Comparison of ENCODE assay signal across 1 cellular context in the genomic region with DNA sequence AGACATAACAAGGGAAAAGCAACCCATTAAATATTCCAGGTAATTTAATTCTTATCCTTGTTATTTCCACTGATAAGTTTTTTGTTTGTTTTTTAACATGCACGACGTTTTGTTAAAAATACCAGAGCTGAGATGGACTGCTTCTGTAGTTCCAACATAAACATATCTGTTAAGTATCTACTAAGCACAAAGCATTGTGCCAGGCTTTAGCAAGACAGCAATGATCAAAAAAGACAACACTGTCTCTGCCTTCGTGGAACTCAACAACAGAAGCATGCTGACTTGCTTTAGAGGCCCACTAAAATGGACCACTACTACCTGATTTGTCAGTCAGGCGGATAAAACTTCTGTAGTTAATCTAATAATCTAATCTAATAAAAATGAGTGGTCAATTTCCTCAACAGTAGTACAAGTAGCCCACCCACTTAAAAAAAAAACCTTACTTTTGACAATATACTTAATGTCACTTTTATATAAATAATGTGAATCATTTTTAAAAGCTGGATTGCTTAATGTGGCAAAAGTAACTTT.
TF ChIP-seq lines count a peak whose summit lies in the region.

No MANE protein-coding gene starts in this region.

TF ChIP-seq in K562, 482 proteins besides CTCF, POLR2A, EP300 and RAD21 (continued from another document):
- TF ChIP-seq, protein P1, sequence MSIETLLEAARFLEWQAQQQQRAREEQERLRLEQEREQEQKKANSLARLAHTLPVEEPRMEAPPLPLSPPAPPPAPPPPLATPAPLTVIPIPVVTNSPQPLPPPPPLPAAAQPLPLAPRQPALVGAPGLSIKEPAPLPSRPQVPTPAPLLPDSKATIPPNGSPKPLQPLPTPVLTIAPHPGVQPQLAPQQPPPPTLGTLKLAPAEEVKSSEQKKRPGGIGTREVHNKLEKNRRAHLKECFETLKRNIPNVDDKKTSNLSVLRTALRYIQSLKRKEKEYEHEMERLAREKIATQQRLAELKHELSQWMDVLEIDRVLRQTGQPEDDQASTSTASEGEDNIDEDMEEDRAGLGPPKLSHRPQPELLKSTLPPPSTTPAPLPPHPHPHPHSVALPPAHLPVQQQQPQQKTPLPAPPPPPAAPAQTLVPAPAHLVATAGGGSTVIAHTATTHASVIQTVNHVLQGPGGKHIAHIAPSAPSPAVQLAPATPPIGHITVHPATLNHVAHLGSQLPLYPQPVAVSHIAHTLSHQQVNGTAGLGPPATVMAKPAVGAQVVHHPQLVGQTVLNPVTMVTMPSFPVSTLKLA (conservative IDR thresholded peaks at IDR 0.05) = no peak
- no peak for TF ChIP-seq RNF2 (IDR thresholded peaks at IDR 0.05)
